In the genomic region with DNA sequence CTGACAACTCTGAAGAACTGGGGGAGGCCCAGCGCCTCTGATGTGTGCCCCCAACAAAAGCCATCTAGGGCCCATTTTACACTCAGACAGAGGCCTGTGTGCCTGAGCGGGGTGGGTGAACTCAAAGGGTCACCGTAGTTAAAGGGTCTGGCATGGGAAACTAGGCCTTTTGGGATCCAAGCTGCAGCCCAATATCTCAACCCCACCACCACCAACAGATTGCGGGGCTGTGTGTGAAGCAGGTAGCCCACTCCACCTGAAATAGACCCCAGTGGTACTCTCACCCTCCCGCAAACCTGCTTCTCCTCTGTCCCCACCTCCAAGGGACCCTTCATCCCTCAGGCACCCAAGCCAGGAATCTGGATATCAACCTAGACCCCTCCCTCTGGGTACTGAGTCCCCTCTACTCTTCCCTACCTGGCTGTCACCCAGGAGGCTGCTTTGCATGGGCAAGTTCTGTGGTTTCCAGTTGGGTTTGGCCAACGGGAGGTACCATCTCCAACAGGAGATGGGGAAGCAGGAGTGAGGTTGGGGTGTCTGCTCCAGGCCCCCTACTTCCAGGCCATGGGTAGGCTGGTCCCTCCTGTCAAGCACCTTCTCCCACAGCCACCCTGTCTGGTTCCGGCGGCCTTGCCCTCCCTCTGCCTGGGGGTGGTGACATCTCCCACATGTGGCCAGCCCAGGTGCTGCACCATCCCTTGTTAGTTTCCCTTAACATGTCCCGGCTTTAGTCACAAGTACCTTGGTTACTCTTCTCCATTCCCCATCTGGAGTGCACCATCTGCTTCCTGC, we compare ENCODE assay signal across 15 cellular contexts. TPM values are rescaled to one million over a fixed set of nuclear protein-coding genes. Genes with fewer than 3 reads are reported as not detected.
A peak's percentile ranks its signal among the peaks of the same experiment; 100 is the strongest.
DNase-seq lines count a peak whose midpoint lies in the region; ATAC-seq and TF ChIP-seq lines count a peak whose summit lies in the region.
"Had no signal": no experiment of that assay in that cellular context is flagged by ENCODE, and none has a peak within 500 bp of the region (broad histone marks: within the 10 kb centered on the region; RNA-seq: fewer than 3 reads in every experiment).

No MANE protein-coding gene starts in this region.

- no peak overlapping the region for H3K18ac ChIP-seq in H9 (ENCODE audit: insufficient read length, low read depth, low read length)

- H3K79me2 ChIP-seq in H9 (ENCODE audit: insufficient read depth, low read length), result no peaks in the 10 kb centered on the region

- no peaks in the 10 kb centered on the region for H3K27me3 ChIP-seq in H9 (ENCODE audit: insufficient read depth, low read length)
- H3K27me3 ChIP-seq in gastroesophageal sphincter, result peaks cover 18% of the 10 kb centered on the region
- no peaks in the 10 kb centered on the region for H3K27me3 ChIP-seq in psoas muscle (ENCODE audit: insufficient read depth in 3 of 3, low read length in 2 of 3)
- H3K27me3 ChIP-seq: ovary had no signal

- H4K91ac ChIP-seq in H9 (ENCODE audit: insufficient read length, low read depth, low read length), result no peak overlapping the region

- intact Hi-C loops in psoas muscle (cut with DNase I), result no loop called here

- TF ChIP-seq EP300 in gastroesophageal sphincter (IDR thresholded peaks at IDR 0.05), result no peak

- H2BK5ac ChIP-seq in H9 (ENCODE audit: insufficient read length, low read length), result no peak overlapping the region

- no peaks in the 10 kb centered on the region for H3K23me2 ChIP-seq in H9 (ENCODE audit: insufficient read length, low read depth, low read length, poor library complexity, severe bottlenecking)

- no peak overlapping the region for H3K4ac ChIP-seq in H9 (ENCODE audit: low read depth, low read length)

- no peaks in the 10 kb centered on the region for H3K9me3 ChIP-seq in H9 (ENCODE audit: control insufficient read depth, low read depth, low read length)
- peaks cover 0 to 15% (median 0%) of the 10 kb centered on the region in 3 donors for H3K9me3 ChIP-seq in gastroesophageal sphincter
- no peaks in the 10 kb centered on the region for H3K9me3 ChIP-seq in psoas muscle
- H3K9me3 ChIP-seq: ovary had no signal

- H3K4me1 ChIP-seq in H9 (ENCODE audit: insufficient read depth, low read length) (no peaks in the 10 kb centered on the region), gastroesophageal sphincter (no peaks in the 10 kb centered on the region), psoas muscle (no peaks in the 10 kb centered on the region)

- no peaks in the 10 kb centered on the region for H3K36me3 Mint-ChIP-seq in H9 (ENCODE audit: insufficient read depth in 1 of 3, low read depth in 3 of 3)
- H3K36me3 Mint-ChIP-seq: stimulated activated effector memory CD8-positive, alpha-beta T cell treated with anti-CD3 and anti-CD28 coated beads, Interleukin-12 subunit alpha, Interleukin-12 subunit beta, amount 100 ng/mL, for 72 hours had no signal

- H3K23ac ChIP-seq in H9 (ENCODE audit: insufficient read length, low read depth, low read length), result no peak overlapping the region

- H3K27ac ChIP-seq in H9 (ENCODE audit: insufficient read length, low read depth, low read length) (no peak overlapping the region), gastroesophageal sphincter (no peak overlapping the region), psoas muscle (no peak overlapping the region)
- H3K27ac ChIP-seq: heart left ventricle, ovary had no signal

- no peak overlapping the region for H3T11ph ChIP-seq in H9 (ENCODE audit: low read length)

- H3K9ac ChIP-seq in H9 (ENCODE audit: extremely low read depth, insufficient read length, low read length), result no peak overlapping the region

- H4K8ac ChIP-seq in H9 (replicated peaks; ENCODE audit: insufficient read length, low read depth, low read length), result no peak overlapping the region

- H3K4me3 Mint-ChIP-seq in H9, result no peak overlapping the region
- H3K4me3 Mint-ChIP-seq: stimulated activated effector memory CD8-positive, alpha-beta T cell treated with anti-CD3 and anti-CD28 coated beads, Interleukin-12 subunit alpha, Interleukin-12 subunit beta, amount 100 ng/mL, for 72 hours; T-helper 2 cell treated with Interferon-gamma antibody and Interleukin-4, amounts not matched to agents 5 μg/mL and 100 μg/mL, for 36 hours had no signal

- no peak overlapping the region for H2AK5ac ChIP-seq in H9 (ENCODE audit: insufficient read length, low read length)

- 0 out of 2 replicates have a peak overlapping the region, but pooled peaks have one; percentile 10 for H3K14ac ChIP-seq in H9 (ENCODE audit: insufficient read depth, low read length)

- H4K5ac ChIP-seq in H9 (ENCODE audit: insufficient read length, low read depth, low read length), result no peak overlapping the region

- no peak overlapping the region for H3K56ac ChIP-seq in H9 (ENCODE audit: insufficient read length, low read depth, low read length)

- H2BK12ac ChIP-seq in H9 (ENCODE audit: insufficient read length, low read depth, low read length), result no peak overlapping the region

- no peaks in the 10 kb centered on the region for H3K79me1 ChIP-seq in H9 (ENCODE audit: insufficient read depth, low read depth, low read length, poor library complexity, severe bottlenecking)

- TF ChIP-seq CTCF in H9 (conservative IDR thresholded peaks at IDR 0.05) (peak; percentile 42; the same call in 2 of the 3 replicates), gastroesophageal sphincter (IDR thresholded peaks at IDR 0.05) (no peak), psoas muscle (IDR thresholded peaks at IDR 0.05) (no peak)

- no peaks in the 10 kb centered on the region; a peak in 1 of 5 replicates for H3K9me3 Mint-ChIP-seq in H9
- H3K9me3 Mint-ChIP-seq: stimulated activated effector memory CD8-positive, alpha-beta T cell treated with anti-CD3 and anti-CD28 coated beads, Interleukin-12 subunit alpha, Interleukin-12 subunit beta, amount 100 ng/mL, for 72 hours; T-helper 2 cell treated with Interferon-gamma antibody and Interleukin-4, amounts not matched to agents 5 μg/mL and 100 μg/mL, for 36 hours had no signal

- H2BK120ac ChIP-seq in H9 (ENCODE audit: low read depth, low read length, poor library complexity, severe bottlenecking), result no peak overlapping the region

- DNase-seq in D341Med (ENCODE audit: low spot score), result peak; percentile 27
- peak; percentile 63 for DNase-seq in H9
- DNase-seq in RPMI8226, result peak; percentile 65
- peak; percentile 57 for DNase-seq in islet precursor cell
- DNase-seq in NCI-H345 treated with DMSO at 0.1 percent for 48 hours (lab: John Stamatoyannopoulos, UW; ENCODE audit: unreplicated experiment), result no peak
- no peak for DNase-seq in psoas muscle
- DNase-seq: IMR-90, NCI-H2081 had no signal

- H3K4me3 ChIP-seq in gastroesophageal sphincter (no peak overlapping the region), psoas muscle (no peak overlapping the region)
- H3K4me3 ChIP-seq: heart left ventricle, lung, ovary had no signal

- no peak overlapping the region for H2BK15ac ChIP-seq in H9 (ENCODE audit: low read depth, low read length)

- peaks cover 51% of the 10 kb centered on the region for H3K27me3 Mint-ChIP-seq in H9 (ENCODE audit: low read depth)

- H3K27ac Mint-ChIP-seq in H9, result peak overlapping the region in 2 of 3 experiments; percentile 90 to 96; a peak in 3 of 7 replicates
- H3K27ac Mint-ChIP-seq: stimulated activated effector memory CD8-positive, alpha-beta T cell treated with anti-CD3 and anti-CD28 coated beads, Interleukin-12 subunit alpha, Interleukin-12 subunit beta, amount 100 ng/mL, for 72 hours; T-helper 2 cell treated with Interferon-gamma antibody and Interleukin-4, amounts not matched to agents 5 μg/mL and 100 μg/mL, for 36 hours had no signal

- WGBS in H9 (ENCODE audit: extremely low coverage, insufficient read length, low lambda C conversion rate), result no CpG with 5 or more reads among the region's 9 CpGs
- WGBS in gastroesophageal sphincter (ENCODE audit: low coverage in 1 of 2), 2 donors, result 76 to 84% methylated on average over 3 to 5 of the region's 9 CpGs
- 79 to 93% (median 89%) methylated on average over 8 to 9 of the region's 9 CpGs for WGBS in psoas muscle, 3 donors

- H2BK20ac ChIP-seq in H9 (ENCODE audit: low read depth, low read length, poor library complexity, severe bottlenecking), result no peak overlapping the region

- no peaks in the 10 kb centered on the region for H3K36me3 ChIP-seq in gastroesophageal sphincter
- H3K36me3 ChIP-seq in psoas muscle (ENCODE audit: insufficient read depth in 1 of 2, low read depth in 1 of 2), result no peaks in the 10 kb centered on the region
- H3K36me3 ChIP-seq: heart left ventricle, ovary had no signal

- H3K4me1 Mint-ChIP-seq in H9, result peaks cover 13 to 21% of the 10 kb centered on the region in 2 experiments

- H4K20me1 ChIP-seq in H9 (ENCODE audit: control insufficient read depth, insufficient read depth, insufficient read length), result no peaks in the 10 kb centered on the region

- no peak for TF ChIP-seq POLR2A in gastroesophageal sphincter (IDR thresholded peaks at IDR 0.05)

- no peak overlapping the region for H2AFZ ChIP-seq in H9 (ENCODE audit: low read length)

- no peak overlapping the region for H3K4me2 ChIP-seq in H9 (ENCODE audit: insufficient read depth, insufficient read length, low read length)

- no peak for ATAC-seq in HG03025 (IDR thresholded peaks at IDR 0.05; ENCODE audit: low FRiP score, unreplicated experiment)
- ATAC-seq in gastroesophageal sphincter, result no peak
- no peak for ATAC-seq in psoas muscle
- ATAC-seq: heart left ventricle; stimulated activated effector memory CD8-positive, alpha-beta T cell treated with anti-CD3 and anti-CD28 coated beads, Interleukin-12 subunit alpha, Interleukin-12 subunit beta, amount 100 ng/mL, for 72 hours had no signal

RNA-seq across cellular contexts. Expression of a gene that starts 35.2 kb away (rescaled TPM):
- total RNA-seq in H9 (2021) (69.2 and 78.6 TPM in 2 replicates), gastroesophageal sphincter (1 to 10 TPM; 1.8 to 3.6 (median 2.2) TPM), psoas muscle (1 to 10 TPM in 2 of 4 donors, under 1 TPM in 2; 0.79 to 2.4 (median 1.1) TPM)
- 1 to 10 TPM in 1 of 3 donors, under 1 TPM in 2; 0.17 to 1.2 (median 0.94) TPM for polyA plus RNA-seq in psoas muscle

Comparison
In these comparisons a context has a peak if more than half of its experiments do, and no peak if none do; other contexts are left out.
1. DNase-seq: peak in D341Med (single experiment), H9 (single experiment), RPMI8226 (single experiment) and islet precursor cell (single experiment); none in NCI-H345 treated with DMSO at 0.1 percent for 48 hours (single experiment) and psoas muscle (0 of 2).
2. RNA of a gene that starts 35.2 kb away (total RNA-seq): 69.2 to 78.6 TPM in H9; 1.8 to 3.6 TPM in gastroesophageal sphincter and 0.79 to 2.4 TPM in psoas muscle; every median in the first group is over 10 times any median in the second.